Comparison of ENCODE assay signal across 9 cellular contexts in the genomic region with DNA sequence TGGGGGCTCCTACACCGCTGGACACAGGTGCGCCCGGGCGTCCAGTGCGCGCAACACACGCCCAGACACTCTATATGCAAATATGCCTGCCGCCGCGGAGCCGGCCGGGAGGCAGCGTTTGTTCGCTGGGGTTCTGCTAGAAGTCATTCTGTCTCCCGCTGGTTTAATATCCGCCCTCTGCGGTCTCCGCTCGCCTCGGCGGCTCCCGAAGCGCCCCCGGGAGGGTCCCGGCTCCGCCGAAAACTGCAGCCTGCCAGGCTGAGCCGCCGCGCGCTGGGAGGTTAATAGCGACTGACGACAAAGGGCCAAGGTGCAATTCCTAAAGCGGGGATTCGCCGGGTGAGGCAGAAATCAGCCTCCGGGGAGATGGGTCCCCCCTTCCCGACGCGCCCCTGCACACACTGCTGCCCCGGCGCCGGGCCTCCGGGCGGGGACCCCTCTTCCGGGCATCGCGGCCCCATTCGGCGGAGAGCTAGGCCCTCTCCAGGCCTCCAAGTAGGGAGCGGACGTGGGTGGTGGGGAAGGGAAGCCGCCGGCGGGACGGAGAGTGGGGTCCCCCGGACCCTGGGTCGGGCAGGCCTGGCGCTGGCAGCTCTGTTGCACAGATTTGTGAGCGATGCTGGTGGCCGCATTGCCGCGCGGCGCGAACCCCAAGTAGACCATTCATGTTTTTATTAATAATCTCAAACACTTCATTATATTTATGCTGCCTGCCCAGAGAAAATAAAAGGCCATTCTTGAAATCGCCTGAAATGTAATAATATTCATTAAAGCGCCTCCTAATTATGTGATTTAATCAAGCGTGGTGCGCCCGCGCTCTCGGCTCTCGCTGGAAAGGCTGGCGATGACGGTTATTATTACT. TPM values are rescaled to one million over a fixed set of nuclear protein-coding genes. Genes with fewer than 3 reads are reported as not detected.
DNase-seq lines count a peak whose midpoint lies in the region; ATAC-seq and TF ChIP-seq lines count a peak whose summit lies in the region.
"Had no signal": no experiment of that assay in that cellular context is flagged by ENCODE, and none has a peak within 500 bp of the region (broad histone marks: within the 10 kb centered on the region; RNA-seq: fewer than 3 reads in every experiment).

No MANE protein-coding gene starts in this region.

- no peak for TF ChIP-seq POLR2A in ovary (IDR thresholded peaks at IDR 0.05)

- 3 to 5% (median 4%) methylated on average over 67 to 76 of the region's 76 CpGs for WGBS in ovary, 3 donors

- intact Hi-C loops in ovary (cut with DNase I): no loop called here

- peak overlapping the region; percentile 45 for H3K4me3 Mint-ChIP-seq in T-helper 17 cell
- H3K4me3 Mint-ChIP-seq: dendritic cell treated with granulocyte-macrophage colony-stimulating factor and Interleukin-4, amounts not matched to agents 40 ng/mL and 50 ng/mL, for 4 days had no signal

- H3K27me3 Mint-ChIP-seq in T-helper 17 cell: peaks cover 69% of the 10 kb centered on the region

- H3K9me3 ChIP-seq in T-helper 17 cell (ENCODE audit: control insufficient read depth, low read length, poor library complexity, severe bottlenecking) (no peaks in the 10 kb centered on the region), MG63 (no peaks in the 10 kb centered on the region), ovary (no peaks in the 10 kb centered on the region)

- ATAC-seq in GM18502 (IDR thresholded peaks at IDR 0.05; ENCODE audit: poor library complexity, unreplicated experiment) (peak; percentile 65), HG02759 (IDR thresholded peaks at IDR 0.05; ENCODE audit: unreplicated experiment) (peak; percentile 54), T-helper 17 cell (peak; percentile 53), left lobe of liver (peak; percentile 55), HG03565 (IDR thresholded peaks at IDR 0.05; ENCODE audit: unreplicated experiment) (no peak)

- H3K4me3 ChIP-seq in MG63: no peak overlapping the region
- H3K4me3 ChIP-seq in ovary: no peak overlapping the region

- H3K4me1 Mint-ChIP-seq in T-helper 17 cell: peaks cover 15% of the 10 kb centered on the region

- no peak overlapping the region for H3K27ac Mint-ChIP-seq in T-helper 17 cell
- H3K27ac Mint-ChIP-seq: dendritic cell treated with granulocyte-macrophage colony-stimulating factor and Interleukin-4, amounts not matched to agents 40 ng/mL and 50 ng/mL, for 4 days had no signal

- H3K27ac ChIP-seq in ovary: no peak overlapping the region

- H3K36me3 ChIP-seq in MG63 (no peaks in the 10 kb centered on the region), ovary (no peaks in the 10 kb centered on the region)

- no peak for DNase-seq in T-helper 17 cell
- no peak for DNase-seq in left lobe of liver (ENCODE audit: low spot score)
- no peak for DNase-seq in NCI-H146 (lab: John Stamatoyannopoulos, UW)
- no peak for DNase-seq in MG63
- no peak for DNase-seq in ovary

- H3K27me3 ChIP-seq in MG63 (no peaks in the 10 kb centered on the region; the same call in 1 of the 2 replicates), ovary (peaks cover 5% of the 10 kb centered on the region)

- H3K36me3 Mint-ChIP-seq in T-helper 17 cell (ENCODE audit: low read depth): peaks cover 6% of the 10 kb centered on the region

- no peak for TF ChIP-seq EP300 in ovary (IDR thresholded peaks at IDR 0.05)

- no peak for TF ChIP-seq CTCF in ovary (IDR thresholded peaks at IDR 0.05)

- peaks cover 2% of the 10 kb centered on the region for H3K4me1 ChIP-seq in ovary (ENCODE audit: insufficient read depth)

RNA-seq across cellular contexts. Expression of a gene that starts 9.1 kb away (rescaled TPM):
- total RNA-seq in T-helper 17 cell (not detected), left lobe of liver (not detected), ovary (1 to 10 TPM in 3 of 7 donors, under 1 TPM in 3, not detected in 1; 0.57 to 1.8 (median 1.2) TPM)
- total RNA-seq in MG63 (2014; rRNA removed; shearing (Covaris generic); ENCODE audit: low replicate concordance): 1.6 and 1.7 TPM in 2 replicates
- under 1 TPM; 0.15 to 0.35 TPM for polyA plus RNA-seq in ovary
